9 cellular contexts compared by ENCODE assay signal in the genomic region with DNA sequence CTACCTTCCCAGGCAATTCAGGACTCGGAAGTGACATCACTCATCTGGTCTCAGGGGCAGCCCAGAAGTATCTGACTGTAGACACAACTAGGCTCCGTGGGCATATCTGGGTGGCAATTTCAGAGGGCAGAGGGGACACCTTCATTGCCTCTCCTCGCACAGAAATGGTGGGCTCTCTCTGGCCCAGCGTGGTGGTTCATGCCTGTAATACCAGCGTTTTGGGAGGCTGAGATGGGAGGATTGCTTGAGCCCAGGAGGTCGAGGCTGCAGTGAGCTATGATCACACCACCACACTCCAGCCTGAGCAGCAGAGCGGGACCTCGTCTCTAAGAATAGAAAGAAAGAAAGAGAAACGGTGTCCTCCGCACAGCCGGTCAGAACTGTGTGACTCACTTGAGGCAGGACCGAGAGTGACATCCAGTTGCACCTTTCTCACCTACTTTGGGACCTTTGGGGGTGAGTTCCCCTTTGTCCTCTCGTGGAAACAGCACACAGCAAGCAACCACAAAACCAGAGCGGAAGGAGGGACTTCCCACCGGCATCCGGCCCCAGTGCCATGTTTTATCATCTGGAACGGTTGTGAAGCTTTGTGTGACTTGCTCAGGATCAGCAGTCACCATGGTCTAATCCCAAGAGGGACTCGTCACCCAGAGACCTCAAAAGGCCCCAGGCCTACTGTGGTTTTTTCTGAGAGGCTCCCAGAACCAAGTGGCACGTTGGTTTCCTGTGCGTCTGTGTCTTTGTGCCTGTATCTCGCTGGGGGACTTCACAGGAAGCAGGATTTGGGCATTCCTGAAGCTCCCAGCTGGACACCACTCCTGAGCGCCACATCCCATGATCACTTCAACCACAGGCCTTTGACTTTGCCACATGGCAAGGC. TPM values are rescaled to one million over a fixed set of nuclear protein-coding genes. Genes with fewer than 3 reads are reported as not detected.
DNase-seq lines count a peak whose midpoint lies in the region; ATAC-seq and TF ChIP-seq lines count a peak whose summit lies in the region.
"Had no signal": no experiment of that assay in that cellular context is flagged by ENCODE, and none has a peak within 500 bp of the region (broad histone marks: within the 10 kb centered on the region; RNA-seq: fewer than 3 reads in every experiment).

No MANE protein-coding gene starts in this region.

- no peak overlapping the region for H2AFZ ChIP-seq in OCI-LY7 (ENCODE audit: low read length)

- TF ChIP-seq POLR2A in adrenal gland (IDR thresholded peaks at IDR 0.05), result no peak

- POLR2A ChIA-PET in OCI-LY7 (lab: Charles Lee), result interaction anchor here (0.7 kb wide), 1 partner anchor 9 kb away, joined by 6 read pairs; no protein-coding TSS in a partner anchor

- no peaks in the 10 kb centered on the region for H3K36me3 ChIP-seq in OCI-LY7 (ENCODE audit: insufficient read depth, low read length)
- no peaks in the 10 kb centered on the region for H3K36me3 ChIP-seq in adrenal gland (replicated peaks in 1 of 2)
- H3K36me3 ChIP-seq in H7 (replicated peaks; ENCODE audit: control insufficient read depth, insufficient read depth, low read length), result no peaks in the 10 kb centered on the region
- H3K36me3 ChIP-seq: heart left ventricle, thoracic aorta had no signal

- H3K9me3 ChIP-seq in OCI-LY7 (ENCODE audit: low read length) (no peaks in the 10 kb centered on the region), adrenal gland (replicated peaks in 1 of 3) (no peaks in the 10 kb centered on the region)
- H3K9me3 ChIP-seq: heart left ventricle, thoracic aorta had no signal

- H3K27ac ChIP-seq in OCI-LY7 (ENCODE audit: low read depth, low read length, poor library complexity, severe bottlenecking), result no peak overlapping the region
- H3K27ac ChIP-seq in adrenal gland, result no peak overlapping the region
- H3K27ac ChIP-seq: heart left ventricle, thoracic aorta had no signal

- 75 to 90% (median 81%) methylated on average over 21 to 22 of the region's 22 CpGs for WGBS in adrenal gland, 4 donors

- DNase-seq in OCI-LY7 (ENCODE audit: low spot score) (peak; percentile 55), adrenal gland (no peak), H7 (no peak), NCI-H524 treated with DMSO at 0.1 percent for 48 hours (lab: John Stamatoyannopoulos, UW) (no peak)

- no peak overlapping the region for H3K4me3 ChIP-seq in OCI-LY7 (ENCODE audit: low read depth, low read length, poor library complexity, severe bottlenecking)
- no peak overlapping the region for H3K4me3 ChIP-seq in adrenal gland
- no peak overlapping the region for H3K4me3 ChIP-seq in H7 (ENCODE audit: insufficient read depth, low read depth, low read length)
- H3K4me3 ChIP-seq: heart left ventricle, thoracic aorta had no signal

- H3K27me3 ChIP-seq in adrenal gland (no peaks in the 10 kb centered on the region), H7 (ENCODE audit: control insufficient read depth, insufficient read depth, low read length) (no peaks in the 10 kb centered on the region)
- H3K27me3 ChIP-seq: heart left ventricle had no signal

- intact Hi-C loops in OCI-LY7 (cut with micrococcal nuclease; ENCODE audit: unreplicated experiment) (no loop called here), adrenal gland (cut with DNase I) (no loop called here)

- CTCF ChIA-PET in OCI-LY7 (lab: Charles Lee; ENCODE audit: unreplicated experiment), result no interaction called here

- no peaks in the 10 kb centered on the region for H3K79me2 ChIP-seq in OCI-LY7 (ENCODE audit: insufficient read depth, low read depth, low read length)

- no TSS peak for BruUV-seq in OCI-LY7 (replicated peaks; lab: Mats Ljungman, UMichigan)

- H3K4me1 ChIP-seq in OCI-LY7 (ENCODE audit: insufficient read depth, low read length, poor library complexity, severe bottlenecking), result peaks cover 5% of the 10 kb centered on the region
- no peaks in the 10 kb centered on the region for H3K4me1 ChIP-seq in adrenal gland (replicated peaks in 1 of 2)

- ATAC-seq in GM19023 (IDR thresholded peaks at IDR 0.05; ENCODE audit: unreplicated experiment) (peak; percentile 83), HG02870 (IDR thresholded peaks at IDR 0.05; ENCODE audit: unreplicated experiment) (peak; percentile 91), esophagus mucosa (peak; percentile 41)
- ATAC-seq: heart left ventricle had no signal

- no peaks in the 10 kb centered on the region for H3K9me2 ChIP-seq in OCI-LY7 (ENCODE audit: insufficient read depth, low read length)

- H3K4me2 ChIP-seq in OCI-LY7 (ENCODE audit: low read length), result no peak overlapping the region

- TF ChIP-seq CTCF in OCI-LY7 (conservative IDR thresholded peaks at IDR 0.05; ENCODE audit: low read length) (no peak), adrenal gland (IDR thresholded peaks at IDR 0.05) (no peak)

- no peaks in the 10 kb centered on the region for H4K20me1 ChIP-seq in OCI-LY7 (ENCODE audit: insufficient read depth, low read length)

RNA-seq across cellular contexts. Expression of a gene that starts 38.4 kb away (rescaled TPM):
- total RNA-seq in OCI-LY7 (2014; rRNA removed; shearing (Covaris generic)), result not detected in 2 replicates
- total RNA-seq in OCI-LY7 (2022) (not detected in 2 replicates), esophagus mucosa (0.84 TPM), adrenal gland (10 to 100 TPM; 12.7 to 70.9 (median 43.6) TPM)
- polyA plus RNA-seq in adrenal gland, result 10 to 100 TPM in 2 of 3 donors, 1 to 10 TPM in 1; 2.5 to 36.9 (median 35.2) TPM
- total RNA-seq in H7 (2014; rRNA removed; shearing (Covaris generic)), result 4.5 and 5.6 TPM in 2 replicates

Comparison
In these comparisons a context has a peak if more than half of its experiments do, and no peak if none do; other contexts are left out.
1. ATAC-seq: peak in every context shown above with its lines; median percentile 91 in HG02870; 83 in GM19023; 41 in esophagus mucosa.